ENCODE assay signal across 20 cellular contexts in genomic region chr22:25545677-25546076, GRCh38.
"Had no signal": no experiment of that assay in that cellular context is flagged by ENCODE, and none has a peak within 500 bp of the region (broad histone marks: within the 10 kb centered on the region; RNA-seq: fewer than 3 reads in every experiment).

No MANE protein-coding gene starts in this region.

- ATAC-seq: activated CD8-positive, alpha-beta T cell treated with anti-CD3 and anti-CD28 coated beads, Interleukin-2, amount 10 ng/mL, durations not matched to agents 7 days and 5 days; activated T-helper 17 cell treated with anti-CD3 and anti-CD28 coated beads, Interleukin-2, amount 50 U/mL, for 72 hours; left lobe of liver; natural killer cell; stimulated activated naive CD8-positive, alpha-beta T cell treated with anti-CD3 and anti-CD28 coated beads, Interleukin-15, amount 100 ng/mL, for 72 hours had no signal

- H3K4me1 ChIP-seq: tibial artery, uterus had no signal

- H3K4me3 ChIP-seq: coronary artery, prostate gland, tibial artery, uterus had no signal

- H3K36me3 ChIP-seq: prostate gland, tibial artery, uterus, WERI-Rb-1 had no signal

- DNase-seq: activated CD4-positive, alpha-beta T cell treated with anti-CD3 and anti-CD28 coated beads for 1 hour; activated CD4-positive, alpha-beta T cell treated with anti-CD3 and anti-CD28 coated beads, Interleukin-2, amount 50 U/mL, for 1 hour; activated CD8-positive, alpha-beta T cell treated with anti-CD3 and anti-CD28 coated beads, Interleukin-2, amount 10 ng/mL, durations not matched to agents 7 days and 5 days; activated naive CD4-positive, alpha-beta T cell; activated T-cell treated with anti-CD3 and anti-CD28 coated beads, Interleukin-2, amount 50 U/mL, for 1 hour; amygdala; cerebellar nuclear complex; immature natural killer cell; mammary epithelial cell; natural killer cell; stimulated activated CD4-positive, alpha-beta T cell treated with anti-CD3 and anti-CD28 coated beads, Interleukin-4, amount 100 ng/mL, for 24 hours; stimulated activated naive CD8-positive, alpha-beta T cell treated with anti-CD3 and anti-CD28 coated beads, Interleukin-15, amount 100 ng/mL, for 72 hours; tibial artery; uterus; WERI-Rb-1 had no signal

- FAIRE-seq: endometrium had no signal

- H3K9me3 ChIP-seq: prostate gland, tibial artery, uterus had no signal

- H3K27ac ChIP-seq: tibial artery, uterus, WERI-Rb-1 had no signal

- H3K27me3 ChIP-seq: tibial artery, uterus had no signal
